8 cellular contexts compared by ENCODE assay signal in the genomic region with DNA sequence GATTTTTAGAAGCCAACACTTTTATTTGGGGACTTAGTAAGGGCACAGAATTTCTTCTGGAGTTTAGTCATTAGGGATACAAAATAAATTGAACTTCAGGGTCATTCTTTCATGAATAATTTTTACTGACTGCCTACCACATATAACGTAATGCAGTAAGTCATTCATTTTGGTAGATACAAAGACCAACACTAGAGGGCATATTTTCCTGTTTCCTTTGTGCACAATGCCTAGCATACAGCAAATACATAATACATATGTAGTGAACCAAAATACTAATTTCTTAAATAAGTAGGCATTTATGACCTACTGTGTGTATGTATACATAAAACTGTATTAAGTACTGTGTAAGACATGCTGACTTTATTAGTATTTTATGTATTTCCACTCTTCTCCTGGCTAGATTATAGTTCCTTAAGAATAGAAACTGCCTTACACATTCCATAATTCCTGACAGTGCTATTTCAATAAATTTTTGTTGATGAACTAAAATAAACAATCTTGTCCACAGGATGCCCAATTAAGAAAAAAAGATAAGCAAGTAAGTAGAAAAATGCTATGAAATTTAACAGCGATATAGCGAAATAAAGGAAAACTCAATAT. TPM values are rescaled to one million over a fixed set of nuclear protein-coding genes. Genes with fewer than 3 reads are reported as not detected.
A peak's percentile ranks its signal among the peaks of the same experiment; 100 is the strongest.
DNase-seq lines count a peak whose midpoint lies in the region; ATAC-seq, FAIRE-seq and TF ChIP-seq lines count a peak whose summit lies in the region.

No MANE protein-coding gene starts in this region.

- TF ChIP-seq POLR2A in GM12892 (IDR thresholded peaks at IDR 0.05; ENCODE audit: low read depth, low read length) = no peak
- TF ChIP-seq POLR2A in right lobe of liver (IDR thresholded peaks at IDR 0.05) = no peak

- H3K4me3 ChIP-seq in cardiac fibroblast (replicated peaks in 1 of 2; ENCODE audit: low read depth in 2 of 2, low read length in 2 of 2) = no peak overlapping the region
- no peak overlapping the region for H3K4me3 ChIP-seq in right lobe of liver

- H3K9me3 ChIP-seq in right lobe of liver = no peaks in the 10 kb centered on the region

- 55% methylated on average over 3 of the region's 3 CpGs for WGBS in right lobe of liver (ENCODE audit: insufficient coverage, low coverage, low lambda C conversion rate, missing lambda C conversion rate)

- peak; percentile 40 for FAIRE-seq in GM12892 (lab: Jason Lieb, UNC)

- H3K4me1 ChIP-seq in right lobe of liver = peaks cover 0 to 23% (median 3%) of the 10 kb centered on the region in 4 donors

- H3K27me3 ChIP-seq in right lobe of liver = no peaks in the 10 kb centered on the region

- DNase-seq in AG08395 (ENCODE audit: low spot score) (peak; percentile 13), GM12892 (ENCODE audit: insufficient read length) (no peak), NCI-H526 (lab: John Stamatoyannopoulos, UW) (peak; percentile 3 to 72), cardiac fibroblast (ENCODE audit: low read depth in 2 of 2) (peak; percentile 75 to 76), right lobe of liver (no peak), COLO668 (lab: John Stamatoyannopoulos, UW; ENCODE audit: unreplicated experiment) (no peak)
- no peak for DNase-seq in stimulated activated CD4-positive, alpha-beta T cell treated with anti-CD3 and anti-CD28 coated beads, Interleukin-4, amount 100 ng/mL, for 4 hours

- peak; percentile 67 for TF ChIP-seq CTCF in cardiac fibroblast (IDR thresholded peaks at IDR 0.05; ENCODE audit: low read depth, low read length)
- peak; percentile 54 to 75 (median 66) for TF ChIP-seq CTCF in right lobe of liver (IDR thresholded peaks at IDR 0.05)

- ATAC-seq in HG03097 (IDR thresholded peaks at IDR 0.05; ENCODE audit: low FRiP score, unreplicated experiment) (peak; percentile 64), right lobe of liver (peak; percentile 86 to 90 (median 86))

- no peak overlapping the region for H3K27ac ChIP-seq in right lobe of liver

- intact Hi-C loops in right lobe of liver (cut with DNase I) = no loop called here

- no peaks in the 10 kb centered on the region for H3K36me3 ChIP-seq in right lobe of liver

RNA-seq across cellular contexts. Expression of gene PPP1R12A, which starts 47.9 kb away (rescaled TPM):
- polyA plus RNA-seq in GM12892 (2012; ENCODE audit: missing spikeins) = 59.9 TPM
- 10 to 100 TPM; 13.1 to 21.0 (median 19.2) TPM for total RNA-seq in right lobe of liver

Comparison
In these comparisons a context has a peak if more than half of its experiments do, and no peak if none do; other contexts are left out.
1. DNase-seq: peak in AG08395 (single experiment), NCI-H526 (2 of 2) and cardiac fibroblast (2 of 2); none in GM12892 (single experiment), right lobe of liver (0 of 3), stimulated activated CD4-positive, alpha-beta T cell treated with anti-CD3 and anti-CD28 coated beads, Interleukin-4, amount 100 ng/mL, for 4 hours (0 of 2) and COLO668 (single experiment).